Comparison of ENCODE assay signal across 8 cellular contexts in genomic region chr20:63707558-63708300, GRCh38. TPM values are rescaled to one million over a fixed set of nuclear protein-coding genes. Genes with fewer than 3 reads are reported as not detected.
DNase-seq lines count a peak whose midpoint lies in the region; ATAC-seq, FAIRE-seq and TF ChIP-seq lines count a peak whose summit lies in the region.

TSS of gene ARFRP1 (minus strand) at chr20:63707976. CDS start at chr20:63707091, 885 bp downstream.
A gene with protein sequence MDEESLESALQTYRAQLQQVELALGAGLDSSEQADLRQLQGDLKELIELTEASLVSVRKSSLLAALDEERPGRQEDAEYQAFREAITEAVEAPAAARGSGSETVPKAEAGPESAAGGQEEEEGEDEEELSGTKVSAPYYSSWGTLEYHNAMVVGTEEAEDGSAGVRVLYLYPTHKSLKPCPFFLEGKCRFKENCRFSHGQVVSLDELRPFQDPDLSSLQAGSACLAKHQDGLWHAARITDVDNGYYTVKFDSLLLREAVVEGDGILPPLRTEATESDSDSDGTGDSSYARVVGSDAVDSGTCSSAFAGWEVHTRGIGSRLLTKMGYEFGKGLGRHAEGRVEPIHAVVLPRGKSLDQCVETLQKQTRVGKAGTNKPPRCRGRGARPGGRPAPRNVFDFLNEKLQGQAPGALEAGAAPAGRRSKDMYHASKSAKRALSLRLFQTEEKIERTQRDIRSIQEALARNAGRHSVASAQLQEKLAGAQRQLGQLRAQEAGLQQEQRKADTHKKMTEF (plus strand): TSS chr20:63708039. CDS start chr20:63708581, 542 bp downstream.

- peak within 1 kb of the TSS; percentile 74 for H2AFZ ChIP-seq in smooth muscle cell (ENCODE audit: low read depth)

- H3K27ac Mint-ChIP-seq in WTC11 = peak within 1 kb of the TSS; percentile 58

- peak within 1 kb of the TSS; percentile 80 for H3K4me3 Mint-ChIP-seq in WTC11

- ATAC-seq in A549 (peak; percentile 88 to 91), GM18867 (IDR thresholded peaks at IDR 0.05; ENCODE audit: unreplicated experiment) (peak; percentile 64), HG03108 (IDR thresholded peaks at IDR 0.05; ENCODE audit: unreplicated experiment) (peak; percentile 60), WTC11 (peak; percentile 92)

- TF ChIP-seq POLR2A in A549 (IDR thresholded peaks at IDR 0.05; ENCODE audit: low read length) = peak; percentile 40

- peak within 1 kb of the TSS; percentile 98 for H3K4me3 ChIP-seq in A549
- H3K4me3 ChIP-seq in bronchial epithelial cell (ENCODE audit: low read depth, low read length) = peak within 1 kb of the TSS; percentile 77
- H3K4me3 ChIP-seq in smooth muscle cell = peak within 1 kb of the TSS; percentile 89

- H3F3A ChIP-seq in smooth muscle cell (ENCODE audit: low read depth) = no peaks in the 10 kb centered on the region

- H3K36me3 ChIP-seq in bronchial epithelial cell (ENCODE audit: control insufficient read depth, insufficient read depth, low read length) = peaks cover 32% of the 10 kb centered on the region
- H3K36me3 ChIP-seq in smooth muscle cell (ENCODE audit: low read depth) = peaks cover 13% of the 10 kb centered on the region

- peak within 1 kb of the TSS; percentile 79 for H3K9ac ChIP-seq in smooth muscle cell (ENCODE audit: low read depth)

- H3K9me3 ChIP-seq in A549 (peaks cover 10% of the 10 kb centered on the region), smooth muscle cell (replicated peaks; ENCODE audit: low read depth) (peaks cover 9% of the 10 kb centered on the region)

- peak within 1 kb of the TSS; percentile 97 to 98 for H3K27ac ChIP-seq in A549
- peak within 1 kb of the TSS; percentile 50 for H3K27ac ChIP-seq in smooth muscle cell (ENCODE audit: low read depth)

- no peak for TF ChIP-seq EP300 in A549 (IDR thresholded peaks at IDR 0.05)

- peaks cover 52% of the 10 kb centered on the region for H3K36me3 Mint-ChIP-seq in WTC11

- peaks cover 65% of the 10 kb centered on the region for H3K79me2 ChIP-seq in smooth muscle cell (ENCODE audit: low read depth)

- H3K9me3 Mint-ChIP-seq in WTC11 = no peaks in the 10 kb centered on the region

- TF ChIP-seq CTCF in A549 (IDR thresholded peaks at IDR 0.05) (no peak), WTC11 (IDR thresholded peaks at IDR 0.05) (no peak), bronchial epithelial cell (IDR thresholded peaks at IDR 0.05; ENCODE audit: insufficient read depth, low read length, severe bottlenecking) (no peak), smooth muscle cell (IDR thresholded peaks at IDR 0.05; ENCODE audit: borderline replicate concordance, insufficient read depth, poor library complexity, severe bottlenecking) (no peak)

- no peak for TF ChIP-seq RAD21 in A549 (conservative IDR thresholded peaks at IDR 0.05 in 1 of 2, IDR thresholded peaks at IDR 0.05 in 1 of 2)

- peaks cover 11% of the 10 kb centered on the region for H4K20me1 ChIP-seq in smooth muscle cell (ENCODE audit: low read depth)

- FAIRE-seq in A549 (lab: Jason Lieb, UNC) (no peak), bronchial epithelial cell (lab: Jason Lieb, UNC) (no peak)

- H3K4me1 Mint-ChIP-seq in WTC11 = peaks cover 10% of the 10 kb centered on the region

- no peaks in the 10 kb centered on the region for H3K27me3 Mint-ChIP-seq in WTC11 (ENCODE audit: low read depth)

- CTCF ChIA-PET in A549 (lab: Yijun Ruan, JAX) (interaction anchor here (0.7 to 1.6 kb wide), 10 partner anchors 9 to 272 kb away, joined by 3 to 5 read pairs (median 3); partner anchors contain the start of gene SAMD10), WTC11 (lab: Charles Lee) (interaction anchor here (0.6 to 2.7 kb wide), 21 partner anchors 10 to 273 kb away, joined by 3 to 25 read pairs (median 4); partner anchors contain the start of genes LIME1, PRPF6, PTK6 and SLC2A4RG)

- H3K4me1 ChIP-seq in A549 (peaks cover 21% of the 10 kb centered on the region), smooth muscle cell (ENCODE audit: low read depth) (peaks cover 14% of the 10 kb centered on the region)

- no peaks in the 10 kb centered on the region for H3K27me3 ChIP-seq in bronchial epithelial cell (ENCODE audit: control insufficient read depth, insufficient read depth, low read length)
- no peaks in the 10 kb centered on the region for H3K27me3 ChIP-seq in smooth muscle cell (ENCODE audit: low read depth)

- DNase-seq in A549 (ENCODE audit: low read depth in 1 of 2, low spot score in 1 of 2) (peak; percentile 64 to 87), NCI-H2227 treated with DMSO at 0.1 percent for 48 hours (lab: John Stamatoyannopoulos, UW) (peak; percentile 79), WTC11 (ENCODE audit: low spot score) (peak; percentile 84), bronchial epithelial cell (ENCODE audit: low read depth) (peak; percentile 44), iPS-NIHi7 (ENCODE audit: extremely low spot score) (peak; percentile 95), smooth muscle cell (lab: John Stamatoyannopoulos, UW; ENCODE audit: unreplicated experiment) (peak; percentile 32)

- POLR2A ChIA-PET in A549 (lab: Yijun Ruan, JAX) (interaction anchor here (0.6 to 2.5 kb wide), 16 partner anchors 10 to 330 kb away, joined by 3 to 38 read pairs (median 4); partner anchors contain the start of genes GMEB2, LIME1, PTK6 and RTEL1), WTC11 (lab: Charles Lee) (interaction anchor here (0.6 to 1.6 kb wide), 6 partner anchors 11 to 266 kb away, joined by 3 to 7 read pairs (median 3); partner anchors contain the start of genes RTEL1, TNFRSF6B and TPD52L2)

- H3K4me2 ChIP-seq in A549 (peak within 1 kb of the TSS; percentile 99), smooth muscle cell (peak within 1 kb of the TSS; percentile 99)

- WGBS in A549 (ENCODE audit: missing lambda C conversion rate) = 2% methylated on average over 17 of the region's 98 CpGs
- WGBS in smooth muscle cell (ENCODE audit: low lambda C conversion rate) = under 1% methylated on average over 67 of the region's 98 CpGs

TF ChIP-seq in A549, 52 proteins besides CTCF, POLR2A, EP300 and RAD21 (continues in another document):
- TF ChIP-seq RARB (CRISPR knock-in tag; IDR thresholded peaks at IDR 0.05) (peak; percentile 80; the same call in 1 of the 2 replicates), KDM5A (IDR thresholded peaks at IDR 0.05) (0 out of 2 replicates have a peak, but pooled peaks have one; percentile 25), MYC (IDR thresholded peaks at IDR 0.05; ENCODE audit: borderline replicate concordance, low read length) (0 out of 2 replicates have a peak, but pooled peaks have one; percentile 20), BHLHE40 (IDR thresholded peaks at IDR 0.05; ENCODE audit: low read depth, low read length) (no peak), ZNF302 (CRISPR knock-in tag; IDR thresholded peaks at IDR 0.05) (no peak), MAX (IDR thresholded peaks at IDR 0.05) (peak; percentile 69), RFX5 (IDR thresholded peaks at IDR 0.05) (no peak), ZFP36 (IDR thresholded peaks at IDR 0.05; ENCODE audit: borderline replicate concordance, partially characterized antibody) (no peak)

TF ChIP-seq in WTC11, 78 proteins besides CTCF, POLR2A, EP300 and RAD21 (continues in another document):
- TF ChIP-seq ZNF317 (CRISPR knock-in tag; IDR thresholded peaks at IDR 0.05; ENCODE audit: borderline replicate concordance, low read depth) = 0 out of 2 replicates have a peak, but pooled peaks have one; percentile 24
- peak; percentile 70 for TF ChIP-seq USF2 (CRISPR knock-in tag; IDR thresholded peaks at IDR 0.05)
- no peak for TF ChIP-seq ZNF281 (CRISPR knock-in tag; IDR thresholded peaks at IDR 0.05)
- TF ChIP-seq ETV6 (CRISPR knock-in tag; IDR thresholded peaks at IDR 0.05) = peak; percentile 87

RNA-seq across cellular contexts. Expression of gene ARFRP1, which starts in this region (rescaled TPM):
- 14.1 and 25.1 TPM in 2 replicates for polyA plus RNA-seq in A549 (2011; rRNA removed)
- polyA plus RNA-seq in A549 (2012; cell fraction: cytosol; rRNA removed) = 50.5 and 52.7 TPM in 2 replicates
- 81.2 and 97.2 TPM in 2 replicates for polyA plus RNA-seq in A549 (2012; cell fraction: nucleus; rRNA removed)
- 29.7 to 33.2 TPM (median 31.1 TPM) in 3 replicates for polyA plus RNA-seq in A549 (2017; fragmentation: RNase III; extraction: RNeasy Plus Mini Kit Qiagen cat#74134 plus additional on column Dnase treatment)
- polyA minus RNA-seq in A549 (2011; rRNA and poly(A)+ RNA removed) = 14.8 TPM in 2 replicates
- total RNA-seq in WTC11 (2021) = 24.3 to 30.2 TPM (median 27.4 TPM) in 3 replicates
- total RNA-seq in bronchial epithelial cell = 49.2 and 55.5 TPM in 2 replicates
- 11.8 and 27.4 TPM in 2 replicates for total RNA-seq in smooth muscle cell
- polyA plus RNA-seq in smooth muscle cell = 42.3 and 51.9 TPM in 2 replicates

RNA-seq across cellular contexts. Expression of the second gene that starts in this region (rescaled TPM):
- polyA plus RNA-seq in A549 (2011; rRNA removed) (9.2 and 9.5 TPM in 2 replicates), A549 (2017; fragmentation: RNase III; extraction: RNeasy Plus Mini Kit Qiagen cat#74134 plus additional on column Dnase treatment) (22.6 to 25.6 TPM (median 23.9 TPM) in 3 replicates), smooth muscle cell (32.3 and 36.2 TPM in 2 replicates)
- 28.6 and 32.6 TPM in 2 replicates for polyA plus RNA-seq in A549 (2012; cell fraction: cytosol; rRNA removed)
- polyA plus RNA-seq in A549 (2012; cell fraction: nucleus; rRNA removed) = 98.7 and 141 TPM in 2 replicates
- 8.8 and 10.6 TPM in 2 replicates for polyA minus RNA-seq in A549 (2011; rRNA and poly(A)+ RNA removed)
- total RNA-seq in WTC11 (2021) (28.3 to 31.0 TPM (median 30.4 TPM) in 3 replicates), bronchial epithelial cell (17.7 and 25.5 TPM in 2 replicates), smooth muscle cell (8.3 and 13.8 TPM in 2 replicates)

Comparison
In these comparisons a context has a peak if more than half of its experiments do, and no peak if none do; other contexts are left out.
1. Peak in every context shown above with its lines: DNase-seq, ATAC-seq, H3K4me3 ChIP-seq and H3K27ac ChIP-seq.
2. DNase-seq: peak in every context shown above with its lines; median percentile 95 in iPS-NIHi7; 84 in WTC11; 79 in NCI-H2227 treated with DMSO at 0.1 percent for 48 hours; 76 in A549; 44 in bronchial epithelial cell; 32 in smooth muscle cell.